1 cellular context compared by ENCODE assay signal in the genomic region with DNA sequence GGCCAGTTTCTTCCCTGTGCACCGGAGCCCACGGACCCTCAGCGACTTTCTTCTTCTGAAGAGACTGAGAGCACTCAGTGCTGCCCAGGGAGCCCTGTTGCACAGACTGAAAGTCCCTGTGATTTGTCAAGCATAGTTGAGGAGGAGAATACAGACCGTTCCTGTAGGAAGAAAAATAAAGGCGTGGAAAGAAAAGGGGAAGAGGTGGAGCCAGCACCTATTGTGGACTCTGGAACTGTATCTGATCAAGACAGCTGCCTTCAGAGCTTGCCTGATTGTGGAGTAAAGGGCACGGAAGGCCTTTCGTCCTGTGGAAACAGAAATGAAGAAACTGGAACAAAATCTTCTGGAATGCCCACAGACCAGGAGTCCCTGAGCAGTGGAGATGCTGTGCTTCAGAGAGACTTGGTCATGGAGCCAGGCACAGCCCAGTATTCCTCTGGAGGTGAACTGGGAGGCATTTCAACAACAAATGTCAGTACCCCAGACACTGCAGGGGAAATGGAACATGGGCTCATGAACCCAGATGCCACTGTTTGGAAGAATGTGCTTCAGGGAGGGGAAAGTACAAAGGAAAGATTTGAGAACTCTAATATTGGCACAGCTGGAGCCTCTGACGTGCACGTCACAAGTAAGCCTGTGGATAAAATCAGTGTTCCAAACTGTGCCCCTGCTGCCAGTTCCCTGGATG.
TF ChIP-seq lines count a peak whose summit lies in the region.

No MANE protein-coding gene starts in this region.

TF ChIP-seq in SK-N-SH treated with all-trans-retinoic acid at 6 μM for 48 hours, 23 proteins besides CTCF, POLR2A, EP300 and RAD21 (continued from another document):
- TF ChIP-seq, protein P1, sequence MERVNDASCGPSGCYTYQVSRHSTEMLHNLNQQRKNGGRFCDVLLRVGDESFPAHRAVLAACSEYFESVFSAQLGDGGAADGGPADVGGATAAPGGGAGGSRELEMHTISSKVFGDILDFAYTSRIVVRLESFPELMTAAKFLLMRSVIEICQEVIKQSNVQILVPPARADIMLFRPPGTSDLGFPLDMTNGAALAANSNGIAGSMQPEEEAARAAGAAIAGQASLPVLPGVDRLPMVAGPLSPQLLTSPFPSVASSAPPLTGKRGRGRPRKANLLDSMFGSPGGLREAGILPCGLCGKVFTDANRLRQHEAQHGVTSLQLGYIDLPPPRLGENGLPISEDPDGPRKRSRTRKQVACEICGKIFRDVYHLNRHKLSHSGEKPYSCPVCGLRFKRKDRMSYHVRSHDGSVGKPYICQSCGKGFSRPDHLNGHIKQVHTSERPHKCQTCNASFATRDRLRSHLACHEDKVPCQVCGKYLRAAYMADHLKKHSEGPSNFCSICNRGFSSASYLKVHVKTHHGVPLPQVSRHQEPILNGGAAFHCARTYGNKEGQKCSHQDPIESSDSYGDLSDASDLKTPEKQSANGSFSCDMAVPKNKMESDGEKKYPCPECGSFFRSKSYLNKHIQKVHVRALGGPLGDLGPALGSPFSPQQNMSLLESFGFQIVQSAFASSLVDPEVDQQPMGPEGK (CRISPR knock-in tag; IDR thresholded peaks at IDR 0.05; ENCODE audit: borderline replicate concordance), result no peak
- no peak for TF ChIP-seq ZFP30 (CRISPR knock-in tag; IDR thresholded peaks at IDR 0.05)
TF ChIP-seq in SK-N-SH treated with all-trans-retinoic acid at 6 μM for 48 hours: peak in this region for 0.
